ENCODE assay signal across 1 cellular context in genomic region chr6:26330835-26331808, GRCh38.
A peak's percentile ranks its signal among the peaks of the same experiment; 100 is the strongest.
TF ChIP-seq lines count a peak whose summit lies in the region.

No MANE protein-coding gene starts in this region.

TF ChIP-seq in K562, 482 proteins besides CTCF, POLR2A, EP300 and RAD21 (continued from another document and continues in another):
- TF ChIP-seq, protein P1, sequence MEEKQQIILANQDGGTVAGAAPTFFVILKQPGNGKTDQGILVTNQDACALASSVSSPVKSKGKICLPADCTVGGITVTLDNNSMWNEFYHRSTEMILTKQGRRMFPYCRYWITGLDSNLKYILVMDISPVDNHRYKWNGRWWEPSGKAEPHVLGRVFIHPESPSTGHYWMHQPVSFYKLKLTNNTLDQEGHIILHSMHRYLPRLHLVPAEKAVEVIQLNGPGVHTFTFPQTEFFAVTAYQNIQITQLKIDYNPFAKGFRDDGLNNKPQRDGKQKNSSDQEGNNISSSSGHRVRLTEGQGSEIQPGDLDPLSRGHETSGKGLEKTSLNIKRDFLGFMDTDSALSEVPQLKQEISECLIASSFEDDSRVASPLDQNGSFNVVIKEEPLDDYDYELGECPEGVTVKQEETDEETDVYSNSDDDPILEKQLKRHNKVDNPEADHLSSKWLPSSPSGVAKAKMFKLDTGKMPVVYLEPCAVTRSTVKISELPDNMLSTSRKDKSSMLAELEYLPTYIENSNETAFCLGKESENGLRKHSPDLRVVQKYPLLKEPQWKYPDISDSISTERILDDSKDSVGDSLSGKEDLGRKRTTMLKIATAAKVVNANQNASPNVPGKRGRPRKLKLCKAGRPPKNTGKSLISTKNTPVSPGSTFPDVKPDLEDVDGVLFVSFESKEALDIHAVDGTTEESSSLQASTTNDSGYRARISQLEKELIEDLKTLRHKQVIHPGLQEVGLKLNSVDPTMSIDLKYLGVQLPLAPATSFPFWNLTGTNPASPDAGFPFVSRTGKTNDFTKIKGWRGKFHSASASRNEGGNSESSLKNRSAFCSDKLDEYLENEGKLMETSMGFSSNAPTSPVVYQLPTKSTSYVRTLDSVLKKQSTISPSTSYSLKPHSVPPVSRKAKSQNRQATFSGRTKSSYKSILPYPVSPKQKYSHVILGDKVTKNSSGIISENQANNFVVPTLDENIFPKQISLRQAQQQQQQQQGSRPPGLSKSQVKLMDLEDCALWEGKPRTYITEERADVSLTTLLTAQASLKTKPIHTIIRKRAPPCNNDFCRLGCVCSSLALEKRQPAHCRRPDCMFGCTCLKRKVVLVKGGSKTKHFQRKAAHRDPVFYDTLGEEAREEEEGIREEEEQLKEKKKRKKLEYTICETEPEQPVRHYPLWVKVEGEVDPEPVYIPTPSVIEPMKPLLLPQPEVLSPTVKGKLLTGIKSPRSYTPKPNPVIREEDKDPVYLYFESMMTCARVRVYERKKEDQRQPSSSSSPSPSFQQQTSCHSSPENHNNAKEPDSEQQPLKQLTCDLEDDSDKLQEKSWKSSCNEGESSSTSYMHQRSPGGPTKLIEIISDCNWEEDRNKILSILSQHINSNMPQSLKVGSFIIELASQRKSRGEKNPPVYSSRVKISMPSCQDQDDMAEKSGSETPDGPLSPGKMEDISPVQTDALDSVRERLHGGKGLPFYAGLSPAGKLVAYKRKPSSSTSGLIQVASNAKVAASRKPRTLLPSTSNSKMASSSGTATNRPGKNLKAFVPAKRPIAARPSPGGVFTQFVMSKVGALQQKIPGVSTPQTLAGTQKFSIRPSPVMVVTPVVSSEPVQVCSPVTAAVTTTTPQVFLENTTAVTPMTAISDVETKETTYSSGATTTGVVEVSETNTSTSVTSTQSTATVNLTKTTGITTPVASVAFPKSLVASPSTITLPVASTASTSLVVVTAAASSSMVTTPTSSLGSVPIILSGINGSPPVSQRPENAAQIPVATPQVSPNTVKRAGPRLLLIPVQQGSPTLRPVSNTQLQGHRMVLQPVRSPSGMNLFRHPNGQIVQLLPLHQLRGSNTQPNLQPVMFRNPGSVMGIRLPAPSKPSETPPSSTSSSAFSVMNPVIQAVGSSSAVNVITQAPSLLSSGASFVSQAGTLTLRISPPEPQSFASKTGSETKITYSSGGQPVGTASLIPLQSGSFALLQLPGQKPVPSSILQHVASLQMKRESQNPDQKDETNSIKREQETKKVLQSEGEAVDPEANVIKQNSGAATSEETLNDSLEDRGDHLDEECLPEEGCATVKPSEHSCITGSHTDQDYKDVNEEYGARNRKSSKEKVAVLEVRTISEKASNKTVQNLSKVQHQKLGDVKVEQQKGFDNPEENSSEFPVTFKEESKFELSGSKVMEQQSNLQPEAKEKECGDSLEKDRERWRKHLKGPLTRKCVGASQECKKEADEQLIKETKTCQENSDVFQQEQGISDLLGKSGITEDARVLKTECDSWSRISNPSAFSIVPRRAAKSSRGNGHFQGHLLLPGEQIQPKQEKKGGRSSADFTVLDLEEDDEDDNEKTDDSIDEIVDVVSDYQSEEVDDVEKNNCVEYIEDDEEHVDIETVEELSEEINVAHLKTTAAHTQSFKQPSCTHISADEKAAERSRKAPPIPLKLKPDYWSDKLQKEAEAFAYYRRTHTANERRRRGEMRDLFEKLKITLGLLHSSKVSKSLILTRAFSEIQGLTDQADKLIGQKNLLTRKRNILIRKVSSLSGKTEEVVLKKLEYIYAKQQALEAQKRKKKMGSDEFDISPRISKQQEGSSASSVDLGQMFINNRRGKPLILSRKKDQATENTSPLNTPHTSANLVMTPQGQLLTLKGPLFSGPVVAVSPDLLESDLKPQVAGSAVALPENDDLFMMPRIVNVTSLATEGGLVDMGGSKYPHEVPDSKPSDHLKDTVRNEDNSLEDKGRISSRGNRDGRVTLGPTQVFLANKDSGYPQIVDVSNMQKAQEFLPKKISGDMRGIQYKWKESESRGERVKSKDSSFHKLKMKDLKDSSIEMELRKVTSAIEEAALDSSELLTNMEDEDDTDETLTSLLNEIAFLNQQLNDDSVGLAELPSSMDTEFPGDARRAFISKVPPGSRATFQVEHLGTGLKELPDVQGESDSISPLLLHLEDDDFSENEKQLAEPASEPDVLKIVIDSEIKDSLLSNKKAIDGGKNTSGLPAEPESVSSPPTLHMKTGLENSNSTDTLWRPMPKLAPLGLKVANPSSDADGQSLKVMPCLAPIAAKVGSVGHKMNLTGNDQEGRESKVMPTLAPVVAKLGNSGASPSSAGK (IDR thresholded peaks at IDR 0.05): no peak
- TF ChIP-seq, protein P2, sequence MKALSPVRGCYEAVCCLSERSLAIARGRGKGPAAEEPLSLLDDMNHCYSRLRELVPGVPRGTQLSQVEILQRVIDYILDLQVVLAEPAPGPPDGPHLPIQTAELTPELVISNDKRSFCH (CRISPR knock-in tag; IDR thresholded peaks at IDR 0.05): no peak
- TF ChIP-seq, protein P2 (tag; IDR thresholded peaks at IDR 0.05): peak; percentile 77; the same call in 1 of the 2 replicates
- no peak for TF ChIP-seq ZNF695 (CRISPR knock-in tag; IDR thresholded peaks at IDR 0.05)
- TF ChIP-seq TAF7 (tag; IDR thresholded peaks at IDR 0.05): 0 out of 2 replicates have a peak, but pooled peaks have one; percentile 50
- no peak for TF ChIP-seq FOXJ3 (CRISPR knock-in tag; IDR thresholded peaks at IDR 0.05)
- TF ChIP-seq ZBTB8A (IDR thresholded peaks at IDR 0.05; ENCODE audit: partially characterized antibody): peak; percentile 32
- TF ChIP-seq ZNF398 (CRISPR knock-in tag; IDR thresholded peaks at IDR 0.05): no peak
- no peak; the same call in 1 of the 2 replicates for TF ChIP-seq SMARCA5 (IDR thresholded peaks at IDR 0.05)
- no peak for TF ChIP-seq EP400 (IDR thresholded peaks at IDR 0.05)
- TF ChIP-seq ZNF121 (CRISPR knock-in tag; conservative IDR thresholded peaks at IDR 0.05): no peak
- peak; percentile 78 for TF ChIP-seq LEF1 (IDR thresholded peaks at IDR 0.05)
- TF ChIP-seq DIDO1 (tag; IDR thresholded peaks at IDR 0.05; ENCODE audit: low read depth): no peak
- 0 out of 2 replicates have a peak, but pooled peaks have one; percentile 35 for TF ChIP-seq ZNF644 (tag; IDR thresholded peaks at IDR 0.05; ENCODE audit: low read depth)
- no peak for TF ChIP-seq E2F4 (CRISPR knock-in tag; IDR thresholded peaks at IDR 0.05; ENCODE audit: low read depth)
- no peak for TF ChIP-seq ZNF41 (CRISPR knock-in tag; conservative IDR thresholded peaks at IDR 0.05)
- TF ChIP-seq ESRRB (CRISPR knock-in tag; IDR thresholded peaks at IDR 0.05; ENCODE audit: borderline replicate concordance): no peak
- TF ChIP-seq ZNF561 (CRISPR knock-in tag; conservative IDR thresholded peaks at IDR 0.05): no peak
- TF ChIP-seq TAF15 (IDR thresholded peaks at IDR 0.05; ENCODE audit: low read depth, low read length): no peak
- no peak for TF ChIP-seq PURB (CRISPR knock-in tag; IDR thresholded peaks at IDR 0.05; ENCODE audit: low read depth)
- TF ChIP-seq, protein P3, sequence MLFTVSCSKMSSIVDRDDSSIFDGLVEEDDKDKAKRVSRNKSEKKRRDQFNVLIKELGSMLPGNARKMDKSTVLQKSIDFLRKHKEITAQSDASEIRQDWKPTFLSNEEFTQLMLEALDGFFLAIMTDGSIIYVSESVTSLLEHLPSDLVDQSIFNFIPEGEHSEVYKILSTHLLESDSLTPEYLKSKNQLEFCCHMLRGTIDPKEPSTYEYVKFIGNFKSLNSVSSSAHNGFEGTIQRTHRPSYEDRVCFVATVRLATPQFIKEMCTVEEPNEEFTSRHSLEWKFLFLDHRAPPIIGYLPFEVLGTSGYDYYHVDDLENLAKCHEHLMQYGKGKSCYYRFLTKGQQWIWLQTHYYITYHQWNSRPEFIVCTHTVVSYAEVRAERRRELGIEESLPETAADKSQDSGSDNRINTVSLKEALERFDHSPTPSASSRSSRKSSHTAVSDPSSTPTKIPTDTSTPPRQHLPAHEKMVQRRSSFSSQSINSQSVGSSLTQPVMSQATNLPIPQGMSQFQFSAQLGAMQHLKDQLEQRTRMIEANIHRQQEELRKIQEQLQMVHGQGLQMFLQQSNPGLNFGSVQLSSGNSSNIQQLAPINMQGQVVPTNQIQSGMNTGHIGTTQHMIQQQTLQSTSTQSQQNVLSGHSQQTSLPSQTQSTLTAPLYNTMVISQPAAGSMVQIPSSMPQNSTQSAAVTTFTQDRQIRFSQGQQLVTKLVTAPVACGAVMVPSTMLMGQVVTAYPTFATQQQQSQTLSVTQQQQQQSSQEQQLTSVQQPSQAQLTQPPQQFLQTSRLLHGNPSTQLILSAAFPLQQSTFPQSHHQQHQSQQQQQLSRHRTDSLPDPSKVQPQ (CRISPR knock-in tag; IDR thresholded peaks at IDR 0.05; ENCODE audit: borderline replicate concordance): no peak
- 0 out of 2 replicates have a peak, but pooled peaks have one; percentile 7 for TF ChIP-seq ZC3H8 (IDR thresholded peaks at IDR 0.05)
- TF ChIP-seq SETDB1 (IDR thresholded peaks at IDR 0.05; ENCODE audit: low read length): no peak
- TF ChIP-seq TEAD4 (IDR thresholded peaks at IDR 0.05; ENCODE audit: low read length): peak; percentile 45
- TF ChIP-seq TEAD4 (CRISPR knock-in tag; IDR thresholded peaks at IDR 0.05; ENCODE audit: borderline replicate concordance): no peak
- no peak for TF ChIP-seq ZNF512 (tag; IDR thresholded peaks at IDR 0.05)
- TF ChIP-seq, protein P4, sequence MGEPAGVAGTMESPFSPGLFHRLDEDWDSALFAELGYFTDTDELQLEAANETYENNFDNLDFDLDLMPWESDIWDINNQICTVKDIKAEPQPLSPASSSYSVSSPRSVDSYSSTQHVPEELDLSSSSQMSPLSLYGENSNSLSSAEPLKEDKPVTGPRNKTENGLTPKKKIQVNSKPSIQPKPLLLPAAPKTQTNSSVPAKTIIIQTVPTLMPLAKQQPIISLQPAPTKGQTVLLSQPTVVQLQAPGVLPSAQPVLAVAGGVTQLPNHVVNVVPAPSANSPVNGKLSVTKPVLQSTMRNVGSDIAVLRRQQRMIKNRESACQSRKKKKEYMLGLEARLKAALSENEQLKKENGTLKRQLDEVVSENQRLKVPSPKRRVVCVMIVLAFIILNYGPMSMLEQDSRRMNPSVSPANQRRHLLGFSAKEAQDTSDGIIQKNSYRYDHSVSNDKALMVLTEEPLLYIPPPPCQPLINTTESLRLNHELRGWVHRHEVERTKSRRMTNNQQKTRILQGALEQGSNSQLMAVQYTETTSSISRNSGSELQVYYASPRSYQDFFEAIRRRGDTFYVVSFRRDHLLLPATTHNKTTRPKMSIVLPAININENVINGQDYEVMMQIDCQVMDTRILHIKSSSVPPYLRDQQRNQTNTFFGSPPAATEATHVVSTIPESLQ (CRISPR knock-in tag; IDR thresholded peaks at IDR 0.05): no peak
- no peak for TF ChIP-seq ZNF77 (CRISPR knock-in tag; IDR thresholded peaks at IDR 0.05)
- TF ChIP-seq CEBPG (CRISPR knock-in tag; IDR thresholded peaks at IDR 0.05): peak; percentile 57; the same call in 1 of the 2 replicates
- TF ChIP-seq CEBPG (tag; conservative IDR thresholded peaks at IDR 0.05 in 1 of 2, IDR thresholded peaks at IDR 0.05 in 1 of 2): peak; percentile 52 to 60; a peak in 3 of 4 replicates
- TF ChIP-seq, protein P5, sequence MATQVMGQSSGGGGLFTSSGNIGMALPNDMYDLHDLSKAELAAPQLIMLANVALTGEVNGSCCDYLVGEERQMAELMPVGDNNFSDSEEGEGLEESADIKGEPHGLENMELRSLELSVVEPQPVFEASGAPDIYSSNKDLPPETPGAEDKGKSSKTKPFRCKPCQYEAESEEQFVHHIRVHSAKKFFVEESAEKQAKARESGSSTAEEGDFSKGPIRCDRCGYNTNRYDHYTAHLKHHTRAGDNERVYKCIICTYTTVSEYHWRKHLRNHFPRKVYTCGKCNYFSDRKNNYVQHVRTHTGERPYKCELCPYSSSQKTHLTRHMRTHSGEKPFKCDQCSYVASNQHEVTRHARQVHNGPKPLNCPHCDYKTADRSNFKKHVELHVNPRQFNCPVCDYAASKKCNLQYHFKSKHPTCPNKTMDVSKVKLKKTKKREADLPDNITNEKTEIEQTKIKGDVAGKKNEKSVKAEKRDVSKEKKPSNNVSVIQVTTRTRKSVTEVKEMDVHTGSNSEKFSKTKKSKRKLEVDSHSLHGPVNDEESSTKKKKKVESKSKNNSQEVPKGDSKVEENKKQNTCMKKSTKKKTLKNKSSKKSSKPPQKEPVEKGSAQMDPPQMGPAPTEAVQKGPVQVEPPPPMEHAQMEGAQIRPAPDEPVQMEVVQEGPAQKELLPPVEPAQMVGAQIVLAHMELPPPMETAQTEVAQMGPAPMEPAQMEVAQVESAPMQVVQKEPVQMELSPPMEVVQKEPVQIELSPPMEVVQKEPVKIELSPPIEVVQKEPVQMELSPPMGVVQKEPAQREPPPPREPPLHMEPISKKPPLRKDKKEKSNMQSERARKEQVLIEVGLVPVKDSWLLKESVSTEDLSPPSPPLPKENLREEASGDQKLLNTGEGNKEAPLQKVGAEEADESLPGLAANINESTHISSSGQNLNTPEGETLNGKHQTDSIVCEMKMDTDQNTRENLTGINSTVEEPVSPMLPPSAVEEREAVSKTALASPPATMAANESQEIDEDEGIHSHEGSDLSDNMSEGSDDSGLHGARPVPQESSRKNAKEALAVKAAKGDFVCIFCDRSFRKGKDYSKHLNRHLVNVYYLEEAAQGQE (CRISPR knock-in tag; IDR thresholded peaks at IDR 0.05; ENCODE audit: low read depth): no peak
- TF ChIP-seq POLR2H (tag; IDR thresholded peaks at IDR 0.05; ENCODE audit: low read depth): peak; percentile 98
- peak; percentile 67; the same call in 1 of the 2 replicates for TF ChIP-seq BACH1 (tag; IDR thresholded peaks at IDR 0.05)
- TF ChIP-seq ARID2 (IDR thresholded peaks at IDR 0.05): no peak
